ENCODE assay signal across 26 cellular contexts in the genomic region with DNA sequence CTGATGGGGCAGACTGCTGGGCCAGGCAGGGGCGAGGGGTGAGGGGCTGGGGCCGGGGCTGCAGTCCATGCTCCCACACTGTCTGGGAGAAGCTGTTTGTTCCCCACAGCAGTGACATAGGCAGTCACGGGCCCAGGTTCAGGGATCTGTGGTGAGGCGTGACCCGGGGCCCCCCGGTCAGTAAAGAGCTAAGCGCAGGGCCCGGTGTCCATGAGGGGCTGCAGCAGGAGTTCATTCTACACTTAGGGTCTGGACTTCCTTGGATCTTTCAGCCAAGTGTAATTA.
"Had no signal": no experiment of that assay in that cellular context is flagged by ENCODE, and none has a peak within 500 bp of the region (broad histone marks: within the 10 kb centered on the region; RNA-seq: fewer than 3 reads in every experiment).

No MANE protein-coding gene starts in this region.

- H3K4me1 Mint-ChIP-seq: activated T-helper 17 cell treated with anti-CD3 and anti-CD28 coated beads, Interleukin-2, amount 50 U/mL, for 72 hours; WTC11 had no signal

- ATAC-seq: activated CD8-positive, alpha-beta T cell treated with anti-CD3 and anti-CD28 coated beads for 36 hours; activated T-cell treated with anti-CD3 and anti-CD28 coated beads, Interleukin-2, amount 50 U/mL, for 4 hours; activated T-helper 17 cell treated with anti-CD3 and anti-CD28 coated beads, Interleukin-2, amount 50 U/mL, for 72 hours; effector memory CD8-positive, alpha-beta T cell; gastroesophageal sphincter; WTC11 had no signal

- H3K9me3 Mint-ChIP-seq: activated CD8-positive, alpha-beta T cell treated with anti-CD3 and anti-CD28 coated beads for 36 hours; activated T-cell treated with anti-CD3 and anti-CD28 coated beads, Interleukin-2, amount 50 U/mL, for 4 hours; activated T-helper 17 cell treated with anti-CD3 and anti-CD28 coated beads, Interleukin-2, amount 50 U/mL, for 72 hours; effector memory CD8-positive, alpha-beta T cell; WTC11 had no signal

- H3K27ac Mint-ChIP-seq: activated naive CD8-positive, alpha-beta T cell; activated T-helper 17 cell treated with anti-CD3 and anti-CD28 coated beads, Interleukin-2, amount 50 U/mL, for 72 hours; WTC11 had no signal

- H3K27ac ChIP-seq: brain microvascular endothelial cell, esophagus muscularis mucosa, gastroesophageal sphincter had no signal

- DNase-seq: activated CD4-positive, alpha-beta T cell treated with anti-CD3 and anti-CD28 coated beads for 1 hour; activated CD4-positive, alpha-beta T cell treated with anti-CD3 and anti-CD28 coated beads for 4 hours; activated CD4-positive, alpha-beta T cell treated with anti-CD3 and anti-CD28 coated beads, Interleukin-2, amount 50 U/mL, for 1 hour; activated CD4-positive, alpha-beta T cell treated with anti-CD3 and anti-CD28 coated beads, Interleukin-2, amount 50 U/mL, for 48 hours; activated CD8-positive, alpha-beta memory T cell treated with anti-CD3 and anti-CD28 coated beads for 24 hours; activated CD8-positive, alpha-beta T cell treated with anti-CD3 and anti-CD28 coated beads for 36 hours; activated effector memory CD4-positive, alpha-beta T cell treated with Interleukin-2 at 50 U/mL for 16 hours; activated gamma-delta T cell treated with Interleukin-2 at 50 U/mL for 16 hours; activated naive CD4-positive, alpha-beta T cell treated with anti-CD3 and anti-CD28 coated beads, Interleukin-2, amount 50 U/mL, for 16 hours; activated naive CD4-positive, alpha-beta T cell treated with Interleukin-2 at 50 U/mL for 16 hours; activated T-cell treated with anti-CD3 and anti-CD28 coated beads, Interleukin-2, amount 50 U/mL, for 4 hours; amniotic stem cell; anterior cingulate cortex; brain microvascular endothelial cell; cortex of kidney; dermis blood vessel endothelial cell; effector CD4-positive, alpha-beta T cell; effector memory CD8-positive, alpha-beta T cell; foreskin melanocyte; T-helper 1 cell; T-helper 2 cell had no signal

- H3K4me3 Mint-ChIP-seq: activated CD8-positive, alpha-beta T cell treated with anti-CD3 and anti-CD28 coated beads for 36 hours; activated naive CD8-positive, alpha-beta T cell; activated T-cell treated with anti-CD3 and anti-CD28 coated beads, Interleukin-2, amount 50 U/mL, for 4 hours; activated T-helper 17 cell treated with anti-CD3 and anti-CD28 coated beads, Interleukin-2, amount 50 U/mL, for 72 hours; effector memory CD8-positive, alpha-beta T cell; WTC11 had no signal

- H3K27me3 Mint-ChIP-seq: activated CD8-positive, alpha-beta T cell treated with anti-CD3 and anti-CD28 coated beads for 36 hours; activated naive CD8-positive, alpha-beta T cell; activated T-helper 17 cell treated with anti-CD3 and anti-CD28 coated beads, Interleukin-2, amount 50 U/mL, for 72 hours; effector memory CD8-positive, alpha-beta T cell had no signal

- H3K36me3 Mint-ChIP-seq: activated naive CD8-positive, alpha-beta T cell had no signal
